1 cellular context compared by ENCODE assay signal in the genomic region with DNA sequence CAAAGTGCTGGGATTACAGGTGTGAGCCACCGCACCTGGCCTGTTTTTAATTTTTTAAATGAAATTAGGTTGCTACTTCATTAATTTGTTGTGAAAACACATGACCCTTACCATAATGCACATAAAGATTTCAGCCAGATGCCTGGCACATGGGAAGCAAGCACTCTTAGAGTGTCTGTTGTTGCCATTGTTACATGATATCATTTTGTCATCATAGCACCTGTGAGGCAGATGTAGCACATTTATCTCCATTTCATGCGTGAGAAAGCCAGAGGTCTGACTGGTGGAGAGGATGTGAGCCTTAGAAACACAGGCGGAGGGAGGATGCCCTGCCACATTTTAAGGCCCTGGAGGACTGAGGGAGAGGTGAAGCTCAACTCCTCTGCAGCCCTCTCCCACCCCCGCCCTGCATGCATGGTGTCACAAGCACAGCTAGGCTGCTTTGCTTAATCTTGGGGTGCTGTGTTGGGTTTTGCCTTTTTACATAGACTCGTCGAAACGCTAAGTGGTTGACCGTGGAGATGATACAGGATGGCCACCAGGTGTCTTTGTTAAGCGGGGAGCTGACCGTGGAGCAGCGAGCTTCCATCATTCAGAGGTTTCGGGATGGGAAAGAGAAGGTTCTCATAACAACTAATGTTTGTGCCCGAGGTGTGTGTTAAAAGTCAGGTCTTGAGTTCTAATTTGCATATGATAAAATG.
TF ChIP-seq lines count a peak whose summit lies in the region.

No MANE protein-coding gene starts in this region.

TF ChIP-seq in K562, 482 proteins besides CTCF, POLR2A, EP300 and RAD21:
- TF ChIP-seq ZNF717 (CRISPR knock-in tag; IDR thresholded peaks at IDR 0.05) (no peak), WHSC1 (IDR thresholded peaks at IDR 0.05; ENCODE audit: low read length) (no peak), KDM1A (IDR thresholded peaks at IDR 0.05) (no peak), KDM4B (IDR thresholded peaks at IDR 0.05; ENCODE audit: borderline replicate concordance in 2 of 2, low read depth in 1 of 2) (no peak), MIER1 (IDR thresholded peaks at IDR 0.05; ENCODE audit: low read depth) (no peak), ETV5 (CRISPR knock-in tag; IDR thresholded peaks at IDR 0.05; ENCODE audit: low read depth) (no peak), ELF4 (CRISPR knock-in tag; IDR thresholded peaks at IDR 0.05) (no peak), PYGO2 (tag; IDR thresholded peaks at IDR 0.05) (no peak), FOXP1 (CRISPR knock-in tag; IDR thresholded peaks at IDR 0.05) (no peak), ZNF583 (CRISPR knock-in tag; IDR thresholded peaks at IDR 0.05) (no peak), DPF2 (IDR thresholded peaks at IDR 0.05) (no peak), NR2C2 (CRISPR knock-in tag; IDR thresholded peaks at IDR 0.05) (no peak), NR2C2 (tag; IDR thresholded peaks at IDR 0.05) (no peak), SNRNP70 (optimal IDR thresholded peaks at IDR 0.05; ENCODE audit: low read depth, low read length) (no peak), NFIX (CRISPR knock-in tag; IDR thresholded peaks at IDR 0.05; ENCODE audit: low read depth) (no peak), DDX20 (tag; IDR thresholded peaks at IDR 0.05; ENCODE audit: low read depth) (no peak), JUN (IDR thresholded peaks at IDR 0.05; ENCODE audit: borderline replicate concordance, low read depth, low read length) (no peak), JUN (CRISPR knock-in tag; IDR thresholded peaks at IDR 0.05; ENCODE audit: borderline replicate concordance) (no peak), PPARD (CRISPR knock-in tag; IDR thresholded peaks at IDR 0.05) (no peak)
- TF ChIP-seq, protein P1, sequence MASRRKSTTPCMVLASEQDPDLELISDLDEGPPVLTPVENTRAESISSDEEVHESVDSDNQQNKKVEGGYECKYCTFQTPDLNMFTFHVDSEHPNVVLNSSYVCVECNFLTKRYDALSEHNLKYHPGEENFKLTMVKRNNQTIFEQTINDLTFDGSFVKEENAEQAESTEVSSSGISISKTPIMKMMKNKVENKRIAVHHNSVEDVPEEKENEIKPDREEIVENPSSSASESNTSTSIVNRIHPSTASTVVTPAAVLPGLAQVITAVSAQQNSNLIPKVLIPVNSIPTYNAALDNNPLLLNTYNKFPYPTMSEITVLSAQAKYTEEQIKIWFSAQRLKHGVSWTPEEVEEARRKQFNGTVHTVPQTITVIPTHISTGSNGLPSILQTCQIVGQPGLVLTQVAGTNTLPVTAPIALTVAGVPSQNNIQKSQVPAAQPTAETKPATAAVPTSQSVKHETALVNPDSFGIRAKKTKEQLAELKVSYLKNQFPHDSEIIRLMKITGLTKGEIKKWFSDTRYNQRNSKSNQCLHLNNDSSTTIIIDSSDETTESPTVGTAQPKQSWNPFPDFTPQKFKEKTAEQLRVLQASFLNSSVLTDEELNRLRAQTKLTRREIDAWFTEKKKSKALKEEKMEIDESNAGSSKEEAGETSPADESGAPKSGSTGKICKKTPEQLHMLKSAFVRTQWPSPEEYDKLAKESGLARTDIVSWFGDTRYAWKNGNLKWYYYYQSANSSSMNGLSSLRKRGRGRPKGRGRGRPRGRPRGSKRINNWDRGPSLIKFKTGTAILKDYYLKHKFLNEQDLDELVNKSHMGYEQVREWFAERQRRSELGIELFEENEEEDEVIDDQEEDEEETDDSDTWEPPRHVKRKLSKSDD (conservative IDR thresholded peaks at IDR 0.05; ENCODE audit: low read length), result no peak
- TF ChIP-seq, protein P2, sequence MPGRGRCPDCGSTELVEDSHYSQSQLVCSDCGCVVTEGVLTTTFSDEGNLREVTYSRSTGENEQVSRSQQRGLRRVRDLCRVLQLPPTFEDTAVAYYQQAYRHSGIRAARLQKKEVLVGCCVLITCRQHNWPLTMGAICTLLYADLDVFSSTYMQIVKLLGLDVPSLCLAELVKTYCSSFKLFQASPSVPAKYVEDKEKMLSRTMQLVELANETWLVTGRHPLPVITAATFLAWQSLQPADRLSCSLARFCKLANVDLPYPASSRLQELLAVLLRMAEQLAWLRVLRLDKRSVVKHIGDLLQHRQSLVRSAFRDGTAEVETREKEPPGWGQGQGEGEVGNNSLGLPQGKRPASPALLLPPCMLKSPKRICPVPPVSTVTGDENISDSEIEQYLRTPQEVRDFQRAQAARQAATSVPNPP (IDR thresholded peaks at IDR 0.05; ENCODE audit: borderline replicate concordance, insufficient read depth, insufficient read length), result no peak
- TF ChIP-seq, protein P3, sequence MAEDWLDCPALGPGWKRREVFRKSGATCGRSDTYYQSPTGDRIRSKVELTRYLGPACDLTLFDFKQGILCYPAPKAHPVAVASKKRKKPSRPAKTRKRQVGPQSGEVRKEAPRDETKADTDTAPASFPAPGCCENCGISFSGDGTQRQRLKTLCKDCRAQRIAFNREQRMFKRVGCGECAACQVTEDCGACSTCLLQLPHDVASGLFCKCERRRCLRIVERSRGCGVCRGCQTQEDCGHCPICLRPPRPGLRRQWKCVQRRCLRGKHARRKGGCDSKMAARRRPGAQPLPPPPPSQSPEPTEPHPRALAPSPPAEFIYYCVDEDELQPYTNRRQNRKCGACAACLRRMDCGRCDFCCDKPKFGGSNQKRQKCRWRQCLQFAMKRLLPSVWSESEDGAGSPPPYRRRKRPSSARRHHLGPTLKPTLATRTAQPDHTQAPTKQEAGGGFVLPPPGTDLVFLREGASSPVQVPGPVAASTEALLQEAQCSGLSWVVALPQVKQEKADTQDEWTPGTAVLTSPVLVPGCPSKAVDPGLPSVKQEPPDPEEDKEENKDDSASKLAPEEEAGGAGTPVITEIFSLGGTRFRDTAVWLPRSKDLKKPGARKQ (CRISPR knock-in tag; IDR thresholded peaks at IDR 0.05), result no peak
